In genomic region chr1:2411801-2412394, GRCh38 we compare ENCODE assay signal across 8 cellular contexts. TPM values are rescaled to one million over a fixed set of nuclear protein-coding genes. Genes with fewer than 3 reads are reported as not detected.
A peak's percentile ranks its signal among the peaks of the same experiment; 100 is the strongest.
DNase-seq lines count a peak whose midpoint lies in the region; ATAC-seq and TF ChIP-seq lines count a peak whose summit lies in the region.

No MANE protein-coding gene starts in this region.

- H3K4me1 ChIP-seq in prostate gland (replicated peaks), result peaks cover 43% of the 10 kb centered on the region

- peak overlapping the region; percentile 81 for H3K27ac Mint-ChIP-seq in T-helper 1 cell treated with Interleukin-12 subunit alpha and Interleukin-12 subunit beta and Interleukin-4 antibody, amounts not matched to agents 30 μg/mL and 1 μg/mL, for 36 hours

- DNase-seq in AG08396 (ENCODE audit: low spot score) (peak; percentile 61), fibroblast of mammary gland (ENCODE audit: low read depth) (no peak), prostate gland (ENCODE audit: low spot score) (no peak), NCI-H524 (lab: John Stamatoyannopoulos, UW) (no peak), NCI-H2107 (lab: John Stamatoyannopoulos, UW) (no peak)

- peaks cover 0 to 15% of the 10 kb centered on the region in 2 donors for H3K36me3 ChIP-seq in prostate gland

- peak overlapping the region; percentile 73 for H3K4me3 ChIP-seq in fibroblast of mammary gland (ENCODE audit: control insufficient read depth, low read depth, low read length)
- H3K4me3 ChIP-seq in prostate gland, result peak overlapping the region; percentile 93 to 95

- ATAC-seq in GM18873 (IDR thresholded peaks at IDR 0.05; ENCODE audit: low FRiP score, unreplicated experiment) (peak; percentile 18), HG03095 (IDR thresholded peaks at IDR 0.05; ENCODE audit: unreplicated experiment) (peak; percentile 10)

- no peak for TF ChIP-seq CTCF in fibroblast of mammary gland (conservative IDR thresholded peaks at IDR 0.05; ENCODE audit: control insufficient read depth, insufficient read depth, low read depth, low read length)
- TF ChIP-seq CTCF in prostate gland (IDR thresholded peaks at IDR 0.05), result no peak

- no peaks in the 10 kb centered on the region for H3K9me3 ChIP-seq in prostate gland

- TF ChIP-seq POLR2A in prostate gland (IDR thresholded peaks at IDR 0.05), result no peak

- intact Hi-C loops in prostate gland (cut with DNase I), result loop anchor here (1.0 to 10.0 kb wide), 2 partner anchors 135 to 233 kb away; no protein-coding TSS in a partner anchor

- no peaks in the 10 kb centered on the region for H3K27me3 Mint-ChIP-seq in T-helper 1 cell treated with Interleukin-12 subunit alpha and Interleukin-12 subunit beta and Interleukin-4 antibody, amounts not matched to agents 30 μg/mL and 1 μg/mL, for 36 hours (ENCODE audit: low read depth)

- H3K9me3 Mint-ChIP-seq in T-helper 1 cell treated with Interleukin-12 subunit alpha and Interleukin-12 subunit beta and Interleukin-4 antibody, amounts not matched to agents 30 μg/mL and 1 μg/mL, for 36 hours, result no peaks in the 10 kb centered on the region

- peak overlapping the region; percentile 88 to 96 for H3K27ac ChIP-seq in prostate gland

- H3K27me3 ChIP-seq in prostate gland (replicated peaks; ENCODE audit: insufficient read depth), result no peaks in the 10 kb centered on the region

- H3K4me3 Mint-ChIP-seq in T-helper 1 cell treated with Interleukin-12 subunit alpha and Interleukin-12 subunit beta and Interleukin-4 antibody, amounts not matched to agents 30 μg/mL and 1 μg/mL, for 36 hours, result peak overlapping the region; percentile 83

- WGBS in prostate gland, result 3% methylated on average over 24 of the region's 38 CpGs

- peaks cover 25% of the 10 kb centered on the region for H3K4me1 Mint-ChIP-seq in T-helper 1 cell treated with Interleukin-12 subunit alpha and Interleukin-12 subunit beta and Interleukin-4 antibody, amounts not matched to agents 30 μg/mL and 1 μg/mL, for 36 hours (ENCODE audit: low read depth)

- H3K36me3 Mint-ChIP-seq in T-helper 1 cell treated with Interleukin-12 subunit alpha and Interleukin-12 subunit beta and Interleukin-4 antibody, amounts not matched to agents 30 μg/mL and 1 μg/mL, for 36 hours (ENCODE audit: low read depth), result peaks cover 2% of the 10 kb centered on the region

RNA-seq across cellular contexts. Expression of gene PEX10, which starts 0.5 kb away (rescaled TPM):
- total RNA-seq in prostate gland, result 10 to 100 TPM; 38.3 to 49.9 TPM

RNA-seq across cellular contexts. Expression of gene RER1, which starts 20.3 kb away (rescaled TPM):
- 10 to 100 TPM; 86.1 to 97.0 TPM for total RNA-seq in prostate gland

RNA-seq across cellular contexts. Expression of gene MORN1, which starts 20.5 kb away (rescaled TPM):
- total RNA-seq in prostate gland, result 10 to 100 TPM; 18.6 to 21.0 TPM
